ENCODE assay signal across 8 cellular contexts in the genomic region with DNA sequence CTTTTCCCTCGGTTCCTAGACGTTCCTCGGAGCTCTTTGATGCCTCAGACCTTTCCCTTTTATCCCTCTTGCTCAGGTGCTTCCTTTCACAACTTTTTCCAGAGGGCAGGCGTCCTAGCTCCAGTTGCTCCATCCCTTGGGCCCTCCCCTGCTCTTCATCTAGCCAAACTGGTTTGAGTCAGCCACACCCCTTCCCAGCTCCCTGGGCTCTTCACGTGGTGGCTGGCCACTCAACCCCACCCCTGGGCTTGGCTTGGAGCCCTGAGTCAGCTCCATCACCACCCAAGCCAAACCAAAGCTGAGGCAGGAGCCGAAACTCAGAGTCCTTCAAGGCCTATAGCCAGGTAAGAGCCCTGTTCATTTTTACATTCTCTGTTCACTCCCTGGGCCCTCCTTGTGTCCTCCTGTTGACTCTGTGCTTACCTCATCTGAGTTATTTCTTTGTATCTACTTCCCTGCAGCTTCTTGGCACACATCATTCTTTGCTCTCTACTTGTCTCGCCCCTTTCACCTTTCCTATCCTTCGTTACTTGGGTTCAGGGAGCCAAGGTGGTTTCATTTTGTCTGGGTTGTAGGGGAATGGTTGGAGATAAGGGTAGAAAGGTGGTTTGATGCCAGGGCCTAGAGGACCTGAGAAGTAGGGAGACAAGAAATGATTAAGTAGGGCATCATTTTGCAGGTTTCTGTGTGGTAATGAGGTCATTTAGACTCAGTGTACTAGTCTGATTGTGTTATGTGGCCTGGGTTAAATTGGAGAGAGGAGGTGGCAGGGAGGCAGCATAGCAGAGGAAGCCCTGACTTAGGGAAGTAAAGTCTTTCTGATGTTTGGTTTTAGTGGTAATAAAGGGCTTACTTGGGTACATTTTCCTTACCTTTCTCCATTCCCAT. TPM values are rescaled to one million over a fixed set of nuclear protein-coding genes. Genes with fewer than 3 reads are reported as not detected.
A peak's percentile ranks its signal among the peaks of the same experiment; 100 is the strongest.
DNase-seq lines count a peak whose midpoint lies in the region; ATAC-seq and TF ChIP-seq lines count a peak whose summit lies in the region.

No MANE protein-coding gene starts in this region.

- TF ChIP-seq RAD21 in IMR-90 (IDR thresholded peaks at IDR 0.05; ENCODE audit: low read length): no peak

- peak overlapping the region; percentile 46; the same call in 1 of the 2 replicates for H3K4me2 ChIP-seq in IMR-90 (ENCODE audit: low read depth, low read length)

- intact Hi-C loops in IMR-90 (cut with micrococcal nuclease): no loop called here

- 0 out of 3 replicates have a peak overlapping the region, but pooled peaks have one; percentile 6 for H2BK15ac ChIP-seq in IMR-90 (ENCODE audit: low read depth, low read length)

- H2AK9ac ChIP-seq in IMR-90 (replicated peaks; ENCODE audit: low read depth, low read length, poor library complexity): peak overlapping the region; percentile 77

- H3K27ac Mint-ChIP-seq in stimulated activated naive CD8-positive, alpha-beta T cell treated with anti-CD3 and anti-CD28 coated beads, Interleukin-15, amount 100 ng/mL, for 72 hours: peak overlapping the region; percentile 25 to 89

- peak overlapping the region; percentile 60; the same call in 1 of the 2 replicates for H4K5ac ChIP-seq in IMR-90 (ENCODE audit: low read depth, low read length)

- peak overlapping the region; percentile 4; the same call in 1 of the 2 replicates for H2BK20ac ChIP-seq in IMR-90 (ENCODE audit: low read depth, low read length)

- WGBS in IMR-90 (ENCODE audit: extremely low coverage in 2 of 2, insufficient read length in 1 of 2), 2 experiments: 57% methylated on average over 6 of the region's 8 CpGs; no CpG with 5 or more reads in 1 of the 2 experiments

- H3K9me3 ChIP-seq in IMR-90 (ENCODE audit: control insufficient read depth, insufficient read depth, low read length): no peaks in the 10 kb centered on the region

- POLR2A ChIA-PET in BJ (lab: Charles Lee) (interaction anchor here (0.5 to 0.6 kb wide), 2 partner anchors 64 to 70 kb away, joined by 16 to 20 read pairs; no protein-coding TSS in a partner anchor), IMR-90 (lab: Charles Lee; ENCODE audit: unreplicated experiment) (no interaction called here)

- H3K9ac ChIP-seq in IMR-90 (ENCODE audit: low read depth, low read length): no peak overlapping the region

- TF ChIP-seq POLR2A in IMR-90 (IDR thresholded peaks at IDR 0.05; ENCODE audit: low read depth, low read length): no peak

- no peak overlapping the region for H3K4me3 ChIP-seq in BJ (ENCODE audit: low read depth, low read length)
- no peak overlapping the region; the same call in 1 of the 2 replicates for H3K4me3 ChIP-seq in IMR-90 (ENCODE audit: insufficient read depth, low read depth, low read length)

- H4K20me1 ChIP-seq in IMR-90 (ENCODE audit: insufficient read depth, low read length): peaks cover 8% of the 10 kb centered on the region; the same call in 1 of the 2 replicates

- no peak overlapping the region for H3K4me3 Mint-ChIP-seq in stimulated activated naive CD8-positive, alpha-beta T cell treated with anti-CD3 and anti-CD28 coated beads, Interleukin-15, amount 100 ng/mL, for 72 hours

- H4K91ac ChIP-seq in IMR-90 (ENCODE audit: insufficient read depth, low read depth, low read length): peak overlapping the region; percentile 23; the same call in 1 of the 2 replicates

- no peaks in the 10 kb centered on the region for H3K9me3 Mint-ChIP-seq in stimulated activated naive CD8-positive, alpha-beta T cell treated with anti-CD3 and anti-CD28 coated beads, Interleukin-15, amount 100 ng/mL, for 72 hours

- H2BK120ac ChIP-seq in IMR-90 (ENCODE audit: low read depth, low read length): peak overlapping the region; percentile 17; the same call in 1 of the 2 replicates

- peaks cover 15% of the 10 kb centered on the region for H3K9me1 ChIP-seq in IMR-90 (ENCODE audit: insufficient read depth, low read length)

- H3K14ac ChIP-seq in IMR-90 (replicated peaks; ENCODE audit: low read depth, low read length): peak overlapping the region; percentile 43

- 0 out of 2 replicates have a peak overlapping the region, but pooled peaks have one; percentile 34 for H3K27ac ChIP-seq in IMR-90 (ENCODE audit: insufficient read depth, low read length)

- no peak overlapping the region for H2AFZ ChIP-seq in IMR-90 (replicated peaks; ENCODE audit: low read length, poor library complexity)

- H3K79me1 ChIP-seq in IMR-90 (ENCODE audit: low read depth in 1 of 2, low read length in 2 of 2): peaks cover 12 to 47% of the 10 kb centered on the region in 2 experiments

- H3K23ac ChIP-seq in IMR-90 (ENCODE audit: low read depth, low read length): peak overlapping the region; percentile 14

- H3K4me1 Mint-ChIP-seq in stimulated activated naive CD8-positive, alpha-beta T cell treated with anti-CD3 and anti-CD28 coated beads, Interleukin-15, amount 100 ng/mL, for 72 hours: peaks cover 9% of the 10 kb centered on the region

- H3K18ac ChIP-seq in IMR-90 (ENCODE audit: low read depth, low read length): peak overlapping the region; percentile 56; the same call in 1 of the 2 replicates

- H2BK5ac ChIP-seq in IMR-90 (ENCODE audit: low read depth, low read length, poor library complexity, severe bottlenecking): peak overlapping the region; percentile 74

- in situ Hi-C loops in IMR-90 (cut with MboI; ENCODE audit: low sequenced_read_pairs): no loop called here

- peak overlapping the region; percentile 66; the same call in 1 of the 2 replicates for H3K4ac ChIP-seq in IMR-90 (ENCODE audit: low read depth, low read length)

- TF ChIP-seq CTCF in BJ (IDR thresholded peaks at IDR 0.05; ENCODE audit: insufficient read depth, low read depth, low read length) (no peak), IMR-90 (conservative IDR thresholded peaks at IDR 0.05; ENCODE audit: low read depth, low read length) (no peak)

- dilution Hi-C loops in IMR-90 (cut with HindIII; ENCODE audit: low sequenced_read_pairs, unreplicated experiment): no loop called here

- peaks cover 37% of the 10 kb centered on the region for H3K36me3 ChIP-seq in BJ (ENCODE audit: control insufficient read depth, insufficient read depth, low read length)
- H3K36me3 ChIP-seq in IMR-90 (ENCODE audit: control insufficient read depth, insufficient read depth, low read length): peaks cover 50% of the 10 kb centered on the region

- peak overlapping the region in 1 of 2 experiments; percentile 27; a peak in 2 of 4 replicates for H4K8ac ChIP-seq in IMR-90 (ENCODE audit: low read depth in 2 of 2, low read length in 2 of 2)

- ATAC-seq in IMR-90 (ENCODE audit: low read depth): peak; percentile 69
- ATAC-seq in stimulated activated naive CD8-positive, alpha-beta T cell treated with anti-CD3 and anti-CD28 coated beads, Interleukin-15, amount 100 ng/mL, for 72 hours: peak; percentile 56

- no peaks in the 10 kb centered on the region for H3K27me3 Mint-ChIP-seq in stimulated activated naive CD8-positive, alpha-beta T cell treated with anti-CD3 and anti-CD28 coated beads, Interleukin-15, amount 100 ng/mL, for 72 hours

- CTCF ChIA-PET in BJ (lab: Yijun Ruan, JAX): no interaction called here
- CTCF ChIA-PET in IMR-90 (lab: Yijun Ruan, JAX): no interaction called here

- no peak overlapping the region for H3K56ac ChIP-seq in IMR-90 (ENCODE audit: extremely low read depth, insufficient read depth, low read length)

- peak; percentile 22 for DNase-seq in BJ (ENCODE audit: low read depth)
- DNase-seq in IMR-90: peak; percentile 55
- DNase-seq in astrocyte of the hippocampus (ENCODE audit: low read depth, low spot score): peak; percentile 88
- DNase-seq in iPS-NIHi7 (ENCODE audit: extremely low spot score): peak; percentile 87
- DNase-seq in stimulated activated naive CD8-positive, alpha-beta T cell treated with anti-CD3 and anti-CD28 coated beads, Interleukin-15, amount 100 ng/mL, for 72 hours: no peak
- DNase-seq in NOMO-1 treated with DMSO at 0.1 percent for 48 hours (lab: John Stamatoyannopoulos, UW; ENCODE audit: unreplicated experiment): no peak
- DNase-seq in NCI-H1092 treated with DMSO at 0.1 percent for 48 hours (lab: John Stamatoyannopoulos, UW): no peak
- no peak for DNase-seq in MV-4-11 (lab: John Stamatoyannopoulos, UW)

- no peaks in the 10 kb centered on the region for H3K27me3 ChIP-seq in BJ (ENCODE audit: control insufficient read depth, insufficient read depth, low read length)
- no peaks in the 10 kb centered on the region for H3K27me3 ChIP-seq in IMR-90 (ENCODE audit: control insufficient read depth, insufficient read depth, low read length)

- BruUV-seq in IMR-90 (replicated peaks; lab: Mats Ljungman, UMichigan): no TSS peak

- peak overlapping the region; percentile 76 for H2AK5ac ChIP-seq in IMR-90 (ENCODE audit: low read depth, low read length)

- peaks cover 14% of the 10 kb centered on the region for H3K4me1 ChIP-seq in IMR-90 (ENCODE audit: control insufficient read depth, insufficient read depth, low read length)

RNA-seq across cellular contexts. Expression of a gene that starts 7.6 kb away (rescaled TPM):
- polyA plus RNA-seq in BJ (2011; rRNA removed) (24.9 and 32.4 TPM in 2 replicates), IMR-90 (2012; rRNA removed) (37.7 and 38.9 TPM in 2 replicates)
- 12.2 and 20.6 TPM in 2 replicates for polyA minus RNA-seq in BJ (2011; rRNA and poly(A)+ RNA removed)
- 26.0 and 26.7 TPM in 2 replicates for total RNA-seq in IMR-90 (2012; rRNA removed)
- polyA plus RNA-seq in IMR-90 (2012; cell fraction: cytosol; rRNA removed): 20.1 and 32.6 TPM in 2 replicates
- 162 and 239 TPM in 2 replicates for polyA plus RNA-seq in IMR-90 (2012; cell fraction: nucleus; rRNA removed; ENCODE audit: low replicate concordance)

RNA-seq across cellular contexts. Expression of a gene that starts 21.3 kb away (rescaled TPM):
- polyA plus RNA-seq in BJ (2011; rRNA removed) (4.7 and 5.0 TPM in 2 replicates), IMR-90 (2012; rRNA removed) (7.6 and 8.8 TPM in 2 replicates)
- 2.9 and 3.9 TPM in 2 replicates for polyA minus RNA-seq in BJ (2011; rRNA and poly(A)+ RNA removed)
- 0.90 and 1.7 TPM in 2 replicates for total RNA-seq in IMR-90 (2012; rRNA removed)
- polyA plus RNA-seq in IMR-90 (2012; cell fraction: cytosol; rRNA removed): 5.0 and 5.2 TPM in 2 replicates
- polyA plus RNA-seq in IMR-90 (2012; cell fraction: nucleus; rRNA removed; ENCODE audit: low replicate concordance): 47.8 and 56.3 TPM in 2 replicates

RNA-seq across cellular contexts. Expression of a gene that starts 21.5 kb away (rescaled TPM):
- polyA plus RNA-seq in BJ (2011; rRNA removed) (64.7 and 82.4 TPM in 2 replicates), IMR-90 (2012; rRNA removed) (46.7 and 49.7 TPM in 2 replicates)
- polyA minus RNA-seq in BJ (2011; rRNA and poly(A)+ RNA removed): 54.9 and 73.4 TPM in 2 replicates
- total RNA-seq in IMR-90 (2012; rRNA removed): 63.9 and 72.4 TPM in 2 replicates
- 22.2 and 29.2 TPM in 2 replicates for polyA plus RNA-seq in IMR-90 (2012; cell fraction: cytosol; rRNA removed)
- 74.3 and 98.0 TPM in 2 replicates for polyA plus RNA-seq in IMR-90 (2012; cell fraction: nucleus; rRNA removed; ENCODE audit: low replicate concordance)

RNA-seq across cellular contexts. Expression of a gene that starts 41.6 kb away (rescaled TPM):
- polyA plus RNA-seq in BJ (2011; rRNA removed) (3.2 and 4.4 TPM in 2 replicates), IMR-90 (2012; rRNA removed) (8.2 and 8.9 TPM in 2 replicates)
- 11.4 and 23.2 TPM in 2 replicates for polyA minus RNA-seq in BJ (2011; rRNA and poly(A)+ RNA removed)
- 4.5 and 6.4 TPM in 2 replicates for total RNA-seq in IMR-90 (2012; rRNA removed)
- 3.1 and 6.8 TPM in 2 replicates for polyA plus RNA-seq in IMR-90 (2012; cell fraction: cytosol; rRNA removed)
- 15.4 and 26.0 TPM in 2 replicates for polyA plus RNA-seq in IMR-90 (2012; cell fraction: nucleus; rRNA removed; ENCODE audit: low replicate concordance)

RNA-seq across cellular contexts. Expression of a gene that starts 46.4 kb away (rescaled TPM):
- 4.6 and 6.0 TPM in 2 replicates for polyA plus RNA-seq in BJ (2011; rRNA removed)
- polyA minus RNA-seq in BJ (2011; rRNA and poly(A)+ RNA removed): 6.1 and 8.0 TPM in 2 replicates
- 9.1 and 9.4 TPM in 2 replicates for total RNA-seq in IMR-90 (2012; rRNA removed)
- polyA plus RNA-seq in IMR-90 (2012; rRNA removed): 6.6 and 7.3 TPM in 2 replicates
- 3.2 and 4.6 TPM in 2 replicates for polyA plus RNA-seq in IMR-90 (2012; cell fraction: cytosol; rRNA removed)
- 9.8 and 11.9 TPM in 2 replicates for polyA plus RNA-seq in IMR-90 (2012; cell fraction: nucleus; rRNA removed; ENCODE audit: low replicate concordance)

Comparison
In these comparisons a context has a peak if more than half of its experiments do, and no peak if none do; other contexts are left out.
1. DNase-seq: peak in BJ (single experiment), IMR-90 (single experiment), astrocyte of the hippocampus (single experiment) and iPS-NIHi7 (single experiment); none in stimulated activated naive CD8-positive, alpha-beta T cell treated with anti-CD3 and anti-CD28 coated beads, Interleukin-15, amount 100 ng/mL, for 72 hours (0 of 2), NOMO-1 treated with DMSO at 0.1 percent for 48 hours (single experiment), NCI-H1092 treated with DMSO at 0.1 percent for 48 hours (single experiment) and MV-4-11 (single experiment).